14 cellular contexts compared by ENCODE assay signal in genomic region chr5:57778528-57779175, GRCh38.
DNase-seq lines count a peak whose midpoint lies in the region; ATAC-seq, FAIRE-seq and TF ChIP-seq lines count a peak whose summit lies in the region.
"Had no signal": no experiment of that assay in that cellular context is flagged by ENCODE, and none has a peak within 500 bp of the region (broad histone marks: within the 10 kb centered on the region; RNA-seq: fewer than 3 reads in every experiment).

No MANE protein-coding gene starts in this region.

- H3K79me1 ChIP-seq in IMR-90 (ENCODE audit: low read depth in 1 of 2, low read length in 2 of 2) = no peaks in the 10 kb centered on the region
- H3K79me1 ChIP-seq in trophoblast cell (ENCODE audit: low read length) = peaks cover 6% of the 10 kb centered on the region
- no peaks in the 10 kb centered on the region for H3K79me1 ChIP-seq in H9 (ENCODE audit: insufficient read depth, low read depth, low read length, poor library complexity, severe bottlenecking)

- H4K8ac ChIP-seq in IMR-90 (ENCODE audit: low read depth in 2 of 2, low read length in 2 of 2) = peak overlapping the region; percentile 31 to 36; a peak in 1 of 4 replicates
- H4K8ac ChIP-seq in trophoblast cell (ENCODE audit: low read depth, low read length) = no peak overlapping the region
- H4K8ac ChIP-seq in H9 (replicated peaks; ENCODE audit: insufficient read length, low read depth, low read length) = no peak overlapping the region

- H3K27ac ChIP-seq in IMR-90 (ENCODE audit: insufficient read depth, low read length) = peak overlapping the region; percentile 70; the same call in 1 of the 2 replicates
- no peak overlapping the region for H3K27ac ChIP-seq in K562 (ENCODE audit: extremely low read depth, low read depth, low read length)
- H3K27ac ChIP-seq in trophoblast cell (ENCODE audit: low read depth, low read length) = no peak overlapping the region
- H3K27ac ChIP-seq in H9 (ENCODE audit: insufficient read length, low read depth, low read length) = no peak overlapping the region
- H3K27ac ChIP-seq: RWPE1, thoracic aorta had no signal

- 0 out of 2 replicates have a peak, but pooled peaks cover 3% of the 10 kb centered on the region for H3K9me1 ChIP-seq in IMR-90 (ENCODE audit: insufficient read depth, low read length)
- no peaks in the 10 kb centered on the region for H3K9me1 ChIP-seq in K562 (ENCODE audit: control insufficient read depth, insufficient read depth, low read length)

- H3K79me2 ChIP-seq in K562 (ENCODE audit: control insufficient read depth, insufficient read depth, low read length) = no peaks in the 10 kb centered on the region
- peaks cover 2% of the 10 kb centered on the region for H3K79me2 ChIP-seq in trophoblast cell (ENCODE audit: control insufficient read depth, insufficient read depth, low read length, poor library complexity)
- no peaks in the 10 kb centered on the region for H3K79me2 ChIP-seq in H9 (ENCODE audit: insufficient read depth, low read length)

- dilution Hi-C loops in IMR-90 (cut with HindIII; ENCODE audit: low sequenced_read_pairs, unreplicated experiment) = loop anchor here (25.0 kb wide), 1 partner anchor 659 kb away; no protein-coding TSS in a partner anchor

- H2BK20ac ChIP-seq in IMR-90 (ENCODE audit: low read depth, low read length) (peak overlapping the region; percentile 54; the same call in 1 of the 2 replicates), H9 (ENCODE audit: low read depth, low read length, poor library complexity, severe bottlenecking) (no peak overlapping the region)

- H3K4me3 Mint-ChIP-seq in H9 = no peak overlapping the region
- H3K4me3 Mint-ChIP-seq: activated CD4-positive, alpha-beta T cell treated with anti-CD3 and anti-CD28 coated beads, Interleukin-2, amount 10 ng/mL, durations not matched to agents 7 days and 5 days; activated naive CD4-positive, alpha-beta T cell treated with anti-CD3 and anti-CD28 coated beads for 36 hours had no signal

- CTCF ChIA-PET in IMR-90 (lab: Yijun Ruan, JAX) (interaction anchor here (0.7 to 6.5 kb wide), 15 partner anchors 8 to 682 kb away, joined by 3 to 34 read pairs (median 5); partner anchors contain the start of gene PLK2), K562 (lab: Yijun Ruan, JAX; ENCODE audit: low intra/inter-chr PET ratio) (interaction anchor here (1.7 kb wide), 1 partner anchor 684 kb away, joined by 12 read pairs; no protein-coding TSS in a partner anchor)

- peak overlapping the region; percentile 41 for H2AK5ac ChIP-seq in IMR-90 (ENCODE audit: low read depth, low read length)
- no peak overlapping the region for H2AK5ac ChIP-seq in trophoblast cell (ENCODE audit: low read length)
- H2AK5ac ChIP-seq in H9 (ENCODE audit: insufficient read length, low read length) = no peak overlapping the region

- H3K36me3 ChIP-seq in IMR-90 (ENCODE audit: control insufficient read depth, insufficient read depth, low read length) (no peaks in the 10 kb centered on the region), K562 (ENCODE audit: control insufficient read depth, insufficient read depth, low read length) (no peaks in the 10 kb centered on the region), trophoblast cell (ENCODE audit: control insufficient read depth in 1 of 2, insufficient read depth in 2 of 2, low read length in 2 of 2) (no peaks in the 10 kb centered on the region)
- H3K36me3 ChIP-seq: esophagus squamous epithelium, thoracic aorta had no signal

- H3K36me3 Mint-ChIP-seq in H9 (ENCODE audit: insufficient read depth in 1 of 3, low read depth in 3 of 3) = no peaks in the 10 kb centered on the region

- H3T11ph ChIP-seq in H9 (ENCODE audit: low read length) = no peak overlapping the region

- peaks cover 3 to 7% of the 10 kb centered on the region in 2 experiments; a peak in 2 of 4 replicates for H3K4me1 Mint-ChIP-seq in H9
- H3K4me1 Mint-ChIP-seq: activated CD4-positive, alpha-beta T cell treated with anti-CD3 and anti-CD28 coated beads, Interleukin-2, amount 10 ng/mL, durations not matched to agents 7 days and 5 days had no signal

- no peak overlapping the region for H3K4me2 ChIP-seq in IMR-90 (ENCODE audit: low read depth, low read length)
- no peak overlapping the region for H3K4me2 ChIP-seq in K562 (ENCODE audit: insufficient read depth, low read length)
- H3K4me2 ChIP-seq in trophoblast cell (ENCODE audit: low read length) = no peak overlapping the region
- H3K4me2 ChIP-seq in H9 (ENCODE audit: insufficient read depth, insufficient read length, low read length) = no peak overlapping the region

- peak overlapping the region; percentile 53 for H4K5ac ChIP-seq in IMR-90 (ENCODE audit: low read depth, low read length)
- H4K5ac ChIP-seq in H9 (ENCODE audit: insufficient read length, low read depth, low read length) = no peak overlapping the region

- peak; percentile 60 for DNase-seq in IMR-90
- no peak for DNase-seq in K562 (ENCODE audit: extremely low read depth in 1 of 4, low spot score in 3 of 4)
- peak; percentile 78 for DNase-seq in iris pigment epithelial cell (ENCODE audit: low read depth)
- DNase-seq in trophoblast cell = no peak
- DNase-seq in NCI-H1417 (lab: John Stamatoyannopoulos, UW) = no peak
- DNase-seq in activated effector memory CD4-positive, alpha-beta T cell treated with Interleukin-2 at 50 U/mL for 16 hours = no peak
- DNase-seq in H9 = no peak
- DNase-seq: esophagus squamous epithelium, NCI-H1092 had no signal

- H2BK5ac ChIP-seq in IMR-90 (ENCODE audit: low read depth, low read length, poor library complexity, severe bottlenecking) = peak overlapping the region; percentile 11
- no peak overlapping the region for H2BK5ac ChIP-seq in trophoblast cell (ENCODE audit: low read depth, low read length, poor library complexity)
- no peak overlapping the region for H2BK5ac ChIP-seq in H9 (ENCODE audit: insufficient read length, low read length)

- peaks cover 22% of the 10 kb centered on the region for H3K4me1 ChIP-seq in IMR-90 (ENCODE audit: control insufficient read depth, insufficient read depth, low read length)
- no peaks in the 10 kb centered on the region for H3K4me1 ChIP-seq in K562 (replicated peaks in 1 of 2; ENCODE audit: control insufficient read depth in 2 of 2, insufficient read depth in 2 of 2, low read length in 2 of 2)
- peaks cover 6 to 8% of the 10 kb centered on the region in 2 experiments for H3K4me1 ChIP-seq in trophoblast cell (ENCODE audit: control insufficient read depth in 1 of 2, insufficient read depth in 2 of 2, low read length in 2 of 2)
- H3K4me1 ChIP-seq in H9 (ENCODE audit: insufficient read depth, low read length) = 0 out of 2 replicates have a peak, but pooled peaks cover 2% of the 10 kb centered on the region

- H3K9me3 Mint-ChIP-seq in H9 = no peaks in the 10 kb centered on the region
- H3K9me3 Mint-ChIP-seq: activated CD4-positive, alpha-beta T cell treated with anti-CD3 and anti-CD28 coated beads, Interleukin-2, amount 10 ng/mL, durations not matched to agents 7 days and 5 days; activated naive CD4-positive, alpha-beta T cell treated with anti-CD3 and anti-CD28 coated beads for 36 hours had no signal

- no peaks in the 10 kb centered on the region for H3K23me2 ChIP-seq in H9 (ENCODE audit: insufficient read length, low read depth, low read length, poor library complexity, severe bottlenecking)

- BruUV-seq in IMR-90 (replicated peaks; lab: Mats Ljungman, UMichigan) (no TSS peak), K562 (replicated peaks; lab: Mats Ljungman, UMichigan) (no TSS peak)

- H3K18ac ChIP-seq in IMR-90 (ENCODE audit: low read depth, low read length) (peak overlapping the region; percentile 62), trophoblast cell (ENCODE audit: low read length) (no peak overlapping the region), H9 (ENCODE audit: insufficient read length, low read depth, low read length) (no peak overlapping the region)

- POLR2A ChIA-PET in IMR-90 (lab: Charles Lee; ENCODE audit: unreplicated experiment) = interaction anchor here (1.1 to 1.8 kb wide), 3 partner anchors 680 to 682 kb away, joined by 4 to 8 read pairs (median 5); no protein-coding TSS in a partner anchor
- POLR2A ChIA-PET in K562 (lab: Yijun Ruan, JAX) = interaction anchor here (1.4 kb wide), 1 partner anchor 10 kb away, joined by 6 read pairs; no protein-coding TSS in a partner anchor

- ATAC-seq in IMR-90 (ENCODE audit: low read depth) (peak; percentile 16), K562 (no peak), HG03045 (IDR thresholded peaks at IDR 0.05; ENCODE audit: unreplicated experiment) (no peak)

- H3K14ac ChIP-seq in IMR-90 (replicated peaks; ENCODE audit: low read depth, low read length) (peak overlapping the region; percentile 41; the same call in 1 of the 2 replicates), trophoblast cell (ENCODE audit: low read length) (no peak overlapping the region), H9 (ENCODE audit: insufficient read depth, low read length) (no peak overlapping the region)

- H2AK9ac ChIP-seq in IMR-90 (replicated peaks; ENCODE audit: low read depth, low read length, poor library complexity) = no peak overlapping the region

- H2BK120ac ChIP-seq in IMR-90 (ENCODE audit: low read depth, low read length) = peak overlapping the region; percentile 72
- H2BK120ac ChIP-seq in trophoblast cell (ENCODE audit: insufficient read depth, low read length, poor library complexity) = peak overlapping the region; percentile 46
- H2BK120ac ChIP-seq in H9 (ENCODE audit: low read depth, low read length, poor library complexity, severe bottlenecking) = no peak overlapping the region

- H3K4ac ChIP-seq in IMR-90 (ENCODE audit: low read depth, low read length) = peak overlapping the region; percentile 73
- H3K4ac ChIP-seq in trophoblast cell (ENCODE audit: low read depth, low read length) = no peak overlapping the region
- no peak overlapping the region for H3K4ac ChIP-seq in H9 (ENCODE audit: low read depth, low read length)

- H3K27me3 ChIP-seq in IMR-90 (ENCODE audit: control insufficient read depth, insufficient read depth, low read length) = no peaks in the 10 kb centered on the region
- no peaks in the 10 kb centered on the region for H3K27me3 ChIP-seq in K562 (ENCODE audit: control insufficient read depth in 2 of 2, insufficient read depth in 2 of 2, low read length in 2 of 2)
- no peaks in the 10 kb centered on the region for H3K27me3 ChIP-seq in trophoblast cell (ENCODE audit: insufficient read depth, low read length)
- no peaks in the 10 kb centered on the region for H3K27me3 ChIP-seq in H9 (ENCODE audit: insufficient read depth, low read length)
- H3K27me3 ChIP-seq: esophagus squamous epithelium had no signal

- peak overlapping the region; percentile 47; the same call in 1 of the 2 replicates for H4K91ac ChIP-seq in IMR-90 (ENCODE audit: insufficient read depth, low read depth, low read length)
- H4K91ac ChIP-seq in trophoblast cell (ENCODE audit: low read depth, low read length) = peak overlapping the region; percentile 15
- H4K91ac ChIP-seq in H9 (ENCODE audit: insufficient read length, low read depth, low read length) = no peak overlapping the region

- no peak overlapping the region for H3K27ac Mint-ChIP-seq in H9
- H3K27ac Mint-ChIP-seq: activated CD4-positive, alpha-beta T cell treated with anti-CD3 and anti-CD28 coated beads, Interleukin-2, amount 10 ng/mL, durations not matched to agents 7 days and 5 days; activated naive CD4-positive, alpha-beta T cell treated with anti-CD3 and anti-CD28 coated beads for 36 hours had no signal

- WGBS in IMR-90 (ENCODE audit: extremely low coverage in 2 of 2, insufficient read length in 1 of 2), 2 experiments = no CpG with 5 or more reads among the region's 1 CpG
- 0% methylated on average over 1 of the region's 1 CpG for WGBS in K562 (ENCODE audit: insufficient coverage, low coverage, missing lambda C conversion rate)
- no CpG with 5 or more reads among the region's 1 CpG for WGBS in trophoblast cell (ENCODE audit: extremely low coverage, insufficient coverage, insufficient read length)
- WGBS in H9 (ENCODE audit: extremely low coverage, insufficient read length, low lambda C conversion rate) = no CpG with 5 or more reads among the region's 1 CpG

- H3K56ac ChIP-seq in IMR-90 (ENCODE audit: extremely low read depth, insufficient read depth, low read length) (no peak overlapping the region), H9 (ENCODE audit: insufficient read length, low read depth, low read length) (no peak overlapping the region)

- peak overlapping the region; percentile 52 for H2BK12ac ChIP-seq in trophoblast cell (ENCODE audit: low read length)
- no peak overlapping the region for H2BK12ac ChIP-seq in H9 (ENCODE audit: insufficient read length, low read depth, low read length)

- no peak overlapping the region for H4K12ac ChIP-seq in trophoblast cell (ENCODE audit: low read depth, low read length)

- no peak for TF ChIP-seq RAD21 in IMR-90 (IDR thresholded peaks at IDR 0.05; ENCODE audit: low read length)
- no peak for TF ChIP-seq RAD21 in K562 (CRISPR knock-in tag; conservative IDR thresholded peaks at IDR 0.05 in 1 of 2, IDR thresholded peaks at IDR 0.05 in 1 of 2)

- intact Hi-C loops in IMR-90 (cut with micrococcal nuclease) = loop anchor here (1.0 to 10.0 kb wide), 6 partner anchors 110 to 682 kb away; partner anchors contain the start of gene PLK2
- intact Hi-C loops in K562 (cut with micrococcal nuclease) = loop anchor here (1.0 to 10.0 kb wide), 4 partner anchors 124 to 684 kb away; no protein-coding TSS in a partner anchor

- H2AFZ ChIP-seq in IMR-90 (replicated peaks; ENCODE audit: low read length, poor library complexity) = no peak overlapping the region
- H2AFZ ChIP-seq in K562 (ENCODE audit: low read depth, low read length) = no peak overlapping the region
- no peak overlapping the region for H2AFZ ChIP-seq in trophoblast cell (ENCODE audit: insufficient read depth, low read length, poor library complexity)
- no peak overlapping the region for H2AFZ ChIP-seq in H9 (ENCODE audit: low read length)

- no peak for FAIRE-seq in K562 (lab: Jason Lieb, UNC)

- H3K4me3 ChIP-seq in IMR-90 (ENCODE audit: insufficient read depth, low read depth, low read length) (no peak overlapping the region), K562 (no peak overlapping the region), trophoblast cell (ENCODE audit: low read depth, low read length) (no peak overlapping the region)
- H3K4me3 ChIP-seq: esophagus squamous epithelium, thoracic aorta had no signal

- H3K9ac ChIP-seq in IMR-90 (ENCODE audit: low read depth, low read length) (peak overlapping the region; percentile 16; the same call in 1 of the 2 replicates), K562 (ENCODE audit: insufficient read depth in 1 of 2, low read depth in 2 of 2, low read length in 2 of 2) (no peak overlapping the region), trophoblast cell (ENCODE audit: low read length) (no peak overlapping the region), H9 (ENCODE audit: extremely low read depth, insufficient read length, low read length) (no peak overlapping the region)

- in situ Hi-C loops in IMR-90 (cut with MboI; ENCODE audit: low sequenced_read_pairs) = no loop called here
- in situ Hi-C loops in K562 (cut with MboI) = loop anchor here (25.0 kb wide), 1 partner anchor 684 kb away; the partner anchor contains the start of gene PLK2

- H4K20me1 ChIP-seq in IMR-90 (ENCODE audit: insufficient read depth, low read length) = no peaks in the 10 kb centered on the region
- no peaks in the 10 kb centered on the region for H4K20me1 ChIP-seq in K562 (replicated peaks; ENCODE audit: control insufficient read depth, insufficient read depth, low read length)
- no peaks in the 10 kb centered on the region for H4K20me1 ChIP-seq in H9 (ENCODE audit: control insufficient read depth, insufficient read depth, insufficient read length)

- H3K23ac ChIP-seq in IMR-90 (ENCODE audit: low read depth, low read length) (no peak overlapping the region), trophoblast cell (ENCODE audit: low read length) (no peak overlapping the region), H9 (ENCODE audit: insufficient read length, low read depth, low read length) (no peak overlapping the region)

- H3K27me3 Mint-ChIP-seq in H9 (ENCODE audit: low read depth) = no peaks in the 10 kb centered on the region

- TF ChIP-seq EP300 in K562 (IDR thresholded peaks at IDR 0.05; ENCODE audit: low read length) = no peak

- TF ChIP-seq CTCF in IMR-90 (conservative IDR thresholded peaks at IDR 0.05; ENCODE audit: low read depth, low read length) (no peak), K562 (IDR thresholded peaks at IDR 0.05 in 2 of 3, conservative IDR thresholded peaks at IDR 0.05 in 1 of 3; ENCODE audit: insufficient read depth in 2 of 3, low read depth in 1 of 3, low read length in 3 of 3) (no peak), H9 (conservative IDR thresholded peaks at IDR 0.05) (no peak)

- TF ChIP-seq POLR2A in IMR-90 (IDR thresholded peaks at IDR 0.05; ENCODE audit: low read depth, low read length) (no peak), K562 (conservative IDR thresholded peaks at IDR 0.05) (no peak)

- no peaks in the 10 kb centered on the region for H3K9me3 ChIP-seq in IMR-90 (ENCODE audit: control insufficient read depth, insufficient read depth, low read length)
- H3K9me3 ChIP-seq in K562 (replicated peaks; ENCODE audit: control insufficient read depth, insufficient read depth, low read depth, low read length) = no peaks in the 10 kb centered on the region
- no peaks in the 10 kb centered on the region for H3K9me3 ChIP-seq in trophoblast cell (ENCODE audit: insufficient read depth, low read depth, low read length)
- no peaks in the 10 kb centered on the region for H3K9me3 ChIP-seq in H9 (ENCODE audit: control insufficient read depth, low read depth, low read length)
- H3K9me3 ChIP-seq: esophagus squamous epithelium, thoracic aorta had no signal

- H2BK15ac ChIP-seq in IMR-90 (ENCODE audit: low read depth, low read length) (peak overlapping the region; percentile 16; the same call in 1 of the 3 replicates), H9 (ENCODE audit: low read depth, low read length) (no peak overlapping the region)

Comparison
In these comparisons a context has a peak if more than half of its experiments do, and no peak if none do; other contexts are left out.
1. DNase-seq: peak in IMR-90 (single experiment) and iris pigment epithelial cell (single experiment); none in K562 (0 of 4), trophoblast cell (0 of 2), NCI-H1417 (0 of 3), activated effector memory CD4-positive, alpha-beta T cell treated with Interleukin-2 at 50 U/mL for 16 hours (single experiment) and H9 (single experiment).
2. H4K8ac ChIP-seq: peak in IMR-90 (2 of 2); none in trophoblast cell (single experiment) and H9 (single experiment).